In the genomic region with DNA sequence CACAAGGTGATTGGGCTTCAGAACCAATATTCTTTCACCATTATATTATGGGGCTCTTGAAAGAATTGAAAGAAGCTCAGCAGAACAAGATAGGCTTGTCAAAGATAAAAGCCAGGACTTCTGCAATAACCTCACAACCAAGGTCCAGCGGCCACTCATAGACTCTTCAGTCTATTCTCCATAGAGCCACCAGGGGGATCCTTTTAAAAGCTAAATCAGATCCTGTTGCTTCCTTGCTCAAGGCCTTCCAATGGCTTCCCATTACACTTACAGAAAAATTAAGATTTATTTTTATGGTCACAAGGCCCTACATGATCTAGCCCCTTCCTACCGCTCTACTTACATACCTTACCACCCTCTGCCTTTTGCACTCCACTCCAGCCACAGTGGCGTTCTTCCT, we compare ENCODE assay signal across 10 cellular contexts.
DNase-seq lines count a peak whose midpoint lies in the region; ATAC-seq and TF ChIP-seq lines count a peak whose summit lies in the region.
"Had no signal": no experiment of that assay in that cellular context is flagged by ENCODE, and none has a peak within 500 bp of the region (broad histone marks: within the 10 kb centered on the region; RNA-seq: fewer than 3 reads in every experiment).

No MANE protein-coding gene starts in this region.

- DNase-seq in NCI-H2081 (lab: John Stamatoyannopoulos, UW): peak; percentile 11 to 51
- DNase-seq in NCI-H2081 treated with DMSO at 0.1 percent for 48 hours (lab: John Stamatoyannopoulos, UW): no peak
- peak; percentile 50 for DNase-seq in HuH-7 (ENCODE audit: low spot score)
- DNase-seq in SK-MEL-5 (ENCODE audit: low read depth, low spot score): peak; percentile 79
- DNase-seq in nephron progenitor cell: peak; percentile 4
- no peak for DNase-seq in activated CD4-positive, CD25-positive, alpha-beta regulatory T cell (lab: John Stamatoyannopoulos, UW)
- DNase-seq in AG08395 (ENCODE audit: low spot score): no peak
- DNase-seq: anterior cingulate cortex, right lobe of liver had no signal

- no peak for ATAC-seq in HG03457 (IDR thresholded peaks at IDR 0.05; ENCODE audit: unreplicated experiment)

- TF ChIP-seq CTCF in nephron progenitor cell (IDR thresholded peaks at IDR 0.05): peak; percentile 56

- H3K27me3 Mint-ChIP-seq in nephron progenitor cell (ENCODE audit: low read depth, poor library complexity): peaks cover 3% of the 10 kb centered on the region

- peaks cover 4% of the 10 kb centered on the region for H3K9me3 Mint-ChIP-seq in nephron progenitor cell

- H3K27ac Mint-ChIP-seq in nephron progenitor cell: no peak overlapping the region

- H3K4me3 Mint-ChIP-seq in nephron progenitor cell: no peak overlapping the region

- no peaks in the 10 kb centered on the region for H3K36me3 Mint-ChIP-seq in nephron progenitor cell (ENCODE audit: low read depth)

- in situ Hi-C loops in SK-MEL-5 (cut with HindIII; ENCODE audit: low pct_unique_long_range_greater_than_20kb, low sequenced_read_pairs): no loop called here

- H3K4me1 Mint-ChIP-seq in nephron progenitor cell: no peaks in the 10 kb centered on the region

Comparison
In these comparisons a context has a peak if more than half of its experiments do, and no peak if none do; other contexts are left out.
1. DNase-seq: peak in NCI-H2081 (2 of 2), HuH-7 (single experiment), SK-MEL-5 (single experiment) and nephron progenitor cell (single experiment); none in NCI-H2081 treated with DMSO at 0.1 percent for 48 hours (single experiment), activated CD4-positive, CD25-positive, alpha-beta regulatory T cell (0 of 4) and AG08395 (single experiment).